In genomic region chr1:43389326-43390313, GRCh38 we compare ENCODE assay signal across 1 cellular context.
TF ChIP-seq lines count a peak whose summit lies in the region.

Gene MED8 (minus strand): TSS chr1:43389800. CDS start chr1:43389764, 36 bp downstream.
Gene SZT2 (plus strand): TSS chr1:43389899. CDS start chr1:43389969, 70 bp downstream.

TF ChIP-seq in K562, 482 proteins besides CTCF, POLR2A, EP300 and RAD21 (continued from another document and continues in another):
- TF ChIP-seq HES1 (IDR thresholded peaks at IDR 0.05; ENCODE audit: low read depth) (0 out of 2 replicates have a peak, but pooled peaks have one; percentile 8), GTF3C2 (IDR thresholded peaks at IDR 0.05; ENCODE audit: borderline replicate concordance, extremely low read depth, insufficient read length) (no peak), RFX5 (IDR thresholded peaks at IDR 0.05; ENCODE audit: low read depth, low read length) (no peak), COPS2 (conservative IDR thresholded peaks at IDR 0.05) (no peak), RFX7 (CRISPR knock-in tag; IDR thresholded peaks at IDR 0.05) (no peak), THRAP3 (IDR thresholded peaks at IDR 0.05; ENCODE audit: borderline replicate concordance) (no peak), HLTF (IDR thresholded peaks at IDR 0.05) (peak; percentile 86), HSF4 (CRISPR knock-in tag; IDR thresholded peaks at IDR 0.05; ENCODE audit: borderline replicate concordance) (no peak), PYGO2 (tag; IDR thresholded peaks at IDR 0.05) (no peak), ZNF280B (CRISPR knock-in tag; IDR thresholded peaks at IDR 0.05) (no peak), MEIS2 (IDR thresholded peaks at IDR 0.05; ENCODE audit: partially characterized antibody) (no peak), POLR2H (tag; IDR thresholded peaks at IDR 0.05; ENCODE audit: low read depth) (peak; percentile 84), ERF (CRISPR knock-in tag; IDR thresholded peaks at IDR 0.05) (peak; percentile 41; the same call in 1 of the 2 replicates), SNRNP70 (optimal IDR thresholded peaks at IDR 0.05; ENCODE audit: low read depth, low read length) (no peak), E4F1 (CRISPR knock-in tag; IDR thresholded peaks at IDR 0.05; ENCODE audit: borderline replicate concordance) (no peak), PATZ1 (CRISPR knock-in tag; IDR thresholded peaks at IDR 0.05; ENCODE audit: borderline replicate concordance) (no peak), RHOXF2B (CRISPR knock-in tag; conservative IDR thresholded peaks at IDR 0.05) (no peak), MNT (conservative IDR thresholded peaks at IDR 0.05) (peak; percentile 75 to 92), KLF10 (CRISPR knock-in tag; IDR thresholded peaks at IDR 0.05) (no peak), ZNF75A (CRISPR knock-in tag; IDR thresholded peaks at IDR 0.05) (no peak), THAP7 (CRISPR knock-in tag; IDR thresholded peaks at IDR 0.05) (peak; percentile 74; the same call in 1 of the 2 replicates), SAFB2 (IDR thresholded peaks at IDR 0.05; ENCODE audit: borderline replicate concordance, low read depth, low read length, severe bottlenecking) (no peak), CHD2 (IDR thresholded peaks at IDR 0.05; ENCODE audit: low read depth, low read length) (peak; percentile 53), MXI1 (IDR thresholded peaks at IDR 0.05; ENCODE audit: low read depth, low read length) (no peak; the same call in 1 of the 2 replicates), ZNF561 (CRISPR knock-in tag; conservative IDR thresholded peaks at IDR 0.05) (no peak), SRF (CRISPR knock-in tag; IDR thresholded peaks at IDR 0.05) (no peak), TEAD1 (CRISPR knock-in tag; IDR thresholded peaks at IDR 0.05) (peak in 1 of 2 experiments; percentile 24; a peak in 1 of 4 replicates), NRF1 (conservative IDR thresholded peaks at IDR 0.05 in 1 of 2, IDR thresholded peaks at IDR 0.05 in 1 of 2) (peak; percentile 79 to 85), MECOM (CRISPR knock-in tag; IDR thresholded peaks at IDR 0.05) (0 out of 2 replicates have a peak, but pooled peaks have one; percentile 30), ZMIZ1 (IDR thresholded peaks at IDR 0.05; ENCODE audit: low read depth in 2 of 2, low read length in 2 of 2) (peak in 1 of 2 experiments; percentile 65; a peak in 1 of 4 replicates), HMG20A (CRISPR knock-in tag; conservative IDR thresholded peaks at IDR 0.05) (no peak), HMGXB4 (CRISPR knock-in tag; IDR thresholded peaks at IDR 0.05) (peak; percentile 65; the same call in 1 of the 2 replicates), SIN3A (IDR thresholded peaks at IDR 0.05; ENCODE audit: borderline replicate concordance in 2 of 2, control insufficient read depth in 1 of 2, low read depth in 2 of 2, low read length in 2 of 2) (peak; percentile 90 to 92; a peak in 3 of 4 replicates), ZNF780A (CRISPR knock-in tag; IDR thresholded peaks at IDR 0.05) (no peak), HDAC2 (IDR thresholded peaks at IDR 0.05) (peak; percentile 93), MBD2 (IDR thresholded peaks at IDR 0.05; ENCODE audit: borderline replicate concordance, low read depth) (peak; percentile 90), MED1 (CRISPR knock-in tag; IDR thresholded peaks at IDR 0.05; ENCODE audit: borderline replicate concordance) (no peak), FOS (IDR thresholded peaks at IDR 0.05; ENCODE audit: extremely low read depth, insufficient read length) (peak; percentile 70), RBM25 (IDR thresholded peaks at IDR 0.05; ENCODE audit: low read depth, low read length, severe bottlenecking) (peak; percentile 81), MAFF (IDR thresholded peaks at IDR 0.05; ENCODE audit: low read length) (peak; percentile 41; the same call in 1 of the 2 replicates), EHMT2 (IDR thresholded peaks at IDR 0.05) (peak; percentile 66; the same call in 1 of the 2 replicates), ARID2 (IDR thresholded peaks at IDR 0.05) (no peak), MYNN (IDR thresholded peaks at IDR 0.05) (no peak), MYNN (CRISPR knock-in tag; IDR thresholded peaks at IDR 0.05) (no peak)
